19 cellular contexts compared by ENCODE assay signal in genomic region chr4:136495076-136495475, GRCh38.
"Had no signal": no experiment of that assay in that cellular context is flagged by ENCODE, and none has a peak within 500 bp of the region (broad histone marks: within the 10 kb centered on the region; RNA-seq: fewer than 3 reads in every experiment).

No MANE protein-coding gene starts in this region.

- H3K9me3 Mint-ChIP-seq: type B pancreatic cell had no signal

- DNase-seq: activated B cell treated with CpG ODN at 0.5 μM for 24 hours; activated CD4-positive, alpha-beta T cell treated with anti-CD3 and anti-CD28 coated beads for 36 hours; activated CD4-positive, alpha-beta T cell treated with anti-CD3 and anti-CD28 coated beads, Interleukin-2, amount 50 U/mL, for 48 hours; activated CD8-positive, alpha-beta memory T cell treated with anti-CD3 and anti-CD28 coated beads, Interleukin-2, amount 50 U/mL, for 48 hours; activated naive CD4-positive, alpha-beta T cell; activated T-cell treated with anti-CD3 and anti-CD28 coated beads, Interleukin-2, amount 50 U/mL, for 4 hours; foreskin keratinocyte; islet precursor cell; left cardiac atrium; mesenchymal stem cell; mucosa of descending colon; naive B cell; stimulated activated CD4-positive, alpha-beta T cell treated with anti-CD3 and anti-CD28 coated beads, Interleukin-4, amount 100 ng/mL, for 1 hour; stimulated activated naive CD4-positive, alpha-beta T cell; T-helper 1 cell had no signal

- ATAC-seq: activated CD4-positive, alpha-beta T cell treated with anti-CD3 and anti-CD28 coated beads for 36 hours; activated T-cell treated with anti-CD3 and anti-CD28 coated beads, Interleukin-2, amount 50 U/mL, for 4 hours; foreskin keratinocyte; left cardiac atrium; mucosa of descending colon had no signal

- H3K36me3 Mint-ChIP-seq: activated naive CD8-positive, alpha-beta T cell; naive B cell; type B pancreatic cell had no signal

- H3K4me1 Mint-ChIP-seq: activated B cell treated with CpG ODN at 0.5 μM for 24 hours; activated CD4-positive, alpha-beta T cell treated with anti-CD3 and anti-CD28 coated beads for 36 hours; naive B cell had no signal

- H3K27ac Mint-ChIP-seq: activated B cell treated with CpG ODN at 0.5 μM for 24 hours; activated CD4-positive, alpha-beta T cell treated with anti-CD3 and anti-CD28 coated beads for 36 hours; activated naive CD8-positive, alpha-beta T cell; activated T-helper 2 cell treated with anti-CD3 and anti-CD28 coated beads, Interferon-gamma antibody, Interleukin-2, Interleukin-4, amounts not matched to agents 10 μg/mL and 5 μg/mL and 100 μg/mL, durations not matched to agents 14 hours and 24 hours and 36 hours; naive B cell; progenitor cell of endocrine pancreas; type B pancreatic cell had no signal

- H3K27me3 Mint-ChIP-seq: activated B cell treated with CpG ODN at 0.5 μM for 24 hours; activated CD4-positive, alpha-beta T cell treated with anti-CD3 and anti-CD28 coated beads for 36 hours; activated naive CD8-positive, alpha-beta T cell; naive B cell; progenitor cell of endocrine pancreas; type B pancreatic cell had no signal

- H3K4me3 Mint-ChIP-seq: activated B cell treated with CpG ODN at 0.5 μM for 24 hours; activated CD4-positive, alpha-beta T cell treated with anti-CD3 and anti-CD28 coated beads for 36 hours; activated naive CD8-positive, alpha-beta T cell; activated T-cell treated with anti-CD3 and anti-CD28 coated beads, Interleukin-2, amount 50 U/mL, for 4 hours; naive B cell; type B pancreatic cell had no signal
